27 cellular contexts compared by ENCODE assay signal in the genomic region with DNA sequence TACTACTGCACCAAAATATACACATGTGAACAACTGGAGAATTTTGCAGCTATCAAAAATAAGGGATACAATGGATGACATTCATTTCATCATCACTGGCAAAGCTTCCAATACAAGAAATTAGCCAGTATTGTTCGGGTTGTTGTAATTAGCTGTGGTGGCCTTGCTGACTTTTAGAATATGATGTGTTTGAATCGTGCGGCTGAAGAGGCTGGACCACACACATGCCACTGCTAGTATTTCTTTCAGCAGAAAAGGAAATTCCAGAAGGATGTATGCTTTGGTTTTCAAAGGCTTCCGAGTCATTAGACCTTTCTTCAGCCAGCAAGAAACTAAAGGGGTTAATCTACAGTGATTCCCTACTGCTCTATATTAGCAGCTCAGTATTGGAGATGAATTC. TPM values are rescaled to one million over a fixed set of nuclear protein-coding genes. Genes with fewer than 3 reads are reported as not detected.
"Had no signal": no experiment of that assay in that cellular context is flagged by ENCODE, and none has a peak within 500 bp of the region (broad histone marks: within the 10 kb centered on the region; RNA-seq: fewer than 3 reads in every experiment).

No MANE protein-coding gene starts in this region.

- H3K4me3 ChIP-seq: left ventricle myocardium inferior, lung, mucosa of descending colon, ovary, prostate gland, skin epidermis, suprapubic skin, thoracic aorta, tibial artery, upper lobe of right lung had no signal

- H3K27ac ChIP-seq: left ventricle myocardium inferior, ovary, prostate gland, skin epidermis, suprapubic skin, thoracic aorta, tibial artery, upper lobe of right lung had no signal

- FAIRE-seq: urothelium cell line had no signal

- H3K9me3 Mint-ChIP-seq: naive thymus-derived CD4-positive, alpha-beta T cell; natural killer cell treated with Interleukin-12 subunit alpha and Interleukin-12 subunit beta and Interleukin-15 and Interleukin-18, amount 100 ng/mL, for 72 hours; stimulated activated naive CD8-positive, alpha-beta T cell treated with anti-CD3 and anti-CD28 coated beads, Interleukin-15, Interleukin-2, amounts not matched to agents 100 ng/mL and 50 ng/mL, for 24 hours had no signal

- DNase-seq: islet precursor cell; left ventricle myocardium inferior; mesendoderm; midbrain; mucosa of descending colon; naive thymus-derived CD4-positive, alpha-beta T cell; ovary; posterior cingulate gyrus; retina; right cardiac atrium; stimulated activated CD4-positive, alpha-beta T cell treated with anti-CD3 and anti-CD28 coated beads, Interleukin-12 subunit alpha, Interleukin-12 subunit beta, amount 100 ng/mL, for 4 hours; stimulated activated CD4-positive, alpha-beta T cell treated with anti-CD3 and anti-CD28 coated beads, Interleukin-15, amount 100 ng/mL, for 24 hours; stimulated activated CD4-positive, alpha-beta T cell treated with anti-CD3 and anti-CD28 coated beads, Interleukin-2, amount 100 ng/mL, for 24 hours; stimulated activated CD4-positive, alpha-beta T cell treated with anti-CD3 and anti-CD28 coated beads, Interleukin-4, amount 100 ng/mL, for 1 hour; stimulated activated naive CD4-positive, alpha-beta T cell; tibial artery; trophoblast cell; upper lobe of right lung had no signal

- H3K4me1 ChIP-seq: left ventricle myocardium inferior, prostate gland, suprapubic skin, tibial artery, upper lobe of right lung had no signal

- H3K36me3 ChIP-seq: ovary, prostate gland had no signal

- H3K27me3 ChIP-seq: ovary, suprapubic skin, tibial artery, upper lobe of right lung had no signal

- H3K4me3 Mint-ChIP-seq: naive thymus-derived CD4-positive, alpha-beta T cell; natural killer cell treated with Interleukin-12 subunit alpha and Interleukin-12 subunit beta and Interleukin-15 and Interleukin-18, amount 100 ng/mL, for 72 hours; stimulated activated naive CD8-positive, alpha-beta T cell treated with anti-CD3 and anti-CD28 coated beads, Interleukin-15, Interleukin-2, amounts not matched to agents 100 ng/mL and 50 ng/mL, for 24 hours had no signal

- H3K27ac Mint-ChIP-seq: natural killer cell treated with Interleukin-12 subunit alpha and Interleukin-12 subunit beta and Interleukin-15 and Interleukin-18, amount 100 ng/mL, for 72 hours; stimulated activated naive CD8-positive, alpha-beta T cell treated with anti-CD3 and anti-CD28 coated beads, Interleukin-15, Interleukin-2, amounts not matched to agents 100 ng/mL and 50 ng/mL, for 24 hours had no signal

- H3K27me3 Mint-ChIP-seq: naive thymus-derived CD4-positive, alpha-beta T cell; natural killer cell treated with Interleukin-12 subunit alpha and Interleukin-12 subunit beta and Interleukin-15 and Interleukin-18, amount 100 ng/mL, for 72 hours; stimulated activated naive CD8-positive, alpha-beta T cell treated with anti-CD3 and anti-CD28 coated beads, Interleukin-15, Interleukin-2, amounts not matched to agents 100 ng/mL and 50 ng/mL, for 24 hours had no signal

- H3K9me3 ChIP-seq: mucosa of descending colon, ovary, prostate gland, suprapubic skin, thoracic aorta, tibial artery, upper lobe of right lung had no signal

- ATAC-seq: mucosa of descending colon; naive thymus-derived CD4-positive, alpha-beta T cell; natural killer cell treated with Interleukin-12 subunit alpha and Interleukin-12 subunit beta and Interleukin-15 and Interleukin-18, amount 100 ng/mL, for 72 hours; right cardiac atrium; sciatic nerve; upper lobe of right lung had no signal

RNA-seq across cellular contexts. Expression of gene ACBD7, which starts 25.2 kb away (rescaled TPM):
- total RNA-seq: left ventricle myocardium inferior, right cardiac atrium, suprapubic skin, upper lobe of right lung had no signal
